1 cellular context compared by ENCODE assay signal in genomic region chr16:67104061-67104460, GRCh38.
TF ChIP-seq lines count a peak whose summit lies in the region.

No MANE protein-coding gene starts in this region.

TF ChIP-seq in WTC11, 78 proteins besides CTCF, POLR2A, EP300 and RAD21 (continued from another document):
- 0 out of 2 replicates have a peak, but pooled peaks have one; percentile 12 for TF ChIP-seq GABPB1 (CRISPR knock-in tag; IDR thresholded peaks at IDR 0.05)
